9 cellular contexts compared by ENCODE assay signal in the genomic region with DNA sequence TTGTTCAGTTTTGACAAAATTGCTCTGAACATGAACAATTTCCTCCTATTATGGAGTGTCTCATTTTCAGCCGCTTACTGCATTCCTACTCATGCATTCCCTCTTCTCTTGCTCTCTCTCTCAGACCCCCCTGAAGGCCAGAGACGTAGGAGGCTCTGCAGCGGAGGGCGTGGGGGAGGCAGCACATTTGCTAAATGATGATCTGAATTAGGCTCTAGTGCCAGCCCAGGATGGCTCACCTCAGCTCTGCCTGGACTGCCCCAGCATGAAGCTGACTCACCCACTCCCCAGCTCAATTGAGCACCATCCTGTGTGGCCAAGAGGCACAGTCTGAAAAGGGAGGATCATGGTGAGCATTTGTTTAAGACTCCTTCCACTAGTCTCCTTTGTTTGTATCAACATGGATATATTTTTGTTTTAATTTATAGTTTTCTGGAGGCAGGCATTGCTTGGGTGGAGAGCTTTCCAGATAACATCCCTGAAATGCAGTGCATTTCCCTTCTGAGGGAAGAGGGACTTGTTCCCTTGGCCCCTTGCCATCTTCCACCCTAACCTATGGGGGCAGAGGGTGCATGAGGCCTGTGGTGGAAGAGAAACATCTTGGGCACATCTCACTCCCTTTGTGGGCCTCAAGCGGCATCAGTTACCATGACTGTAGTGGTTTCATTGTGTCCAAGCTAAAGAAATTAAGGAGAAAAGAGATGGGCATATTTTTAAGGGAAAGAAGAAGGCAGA. TPM values are rescaled to one million over a fixed set of nuclear protein-coding genes. Genes with fewer than 3 reads are reported as not detected.
DNase-seq lines count a peak whose midpoint lies in the region; ATAC-seq, FAIRE-seq and TF ChIP-seq lines count a peak whose summit lies in the region.
"Had no signal": no experiment of that assay in that cellular context is flagged by ENCODE, and none has a peak within 500 bp of the region (broad histone marks: within the 10 kb centered on the region; RNA-seq: fewer than 3 reads in every experiment).

No MANE protein-coding gene starts in this region.

- FAIRE-seq in astrocyte (lab: Jason Lieb, UNC), result peak; percentile 72

- ATAC-seq in memory B cell (ENCODE audit: low read depth) (no peak), GM18867 (IDR thresholded peaks at IDR 0.05; ENCODE audit: unreplicated experiment) (no peak), HG02798 (IDR thresholded peaks at IDR 0.05; ENCODE audit: poor library complexity, unreplicated experiment) (no peak), left ventricle myocardium superior (no peak)

- peaks cover 54% of the 10 kb centered on the region for H3K4me1 Mint-ChIP-seq in astrocyte (ENCODE audit: low read depth, unreplicated experiment)
- H3K4me1 Mint-ChIP-seq in memory B cell, result peaks cover 33% of the 10 kb centered on the region

- H3K9ac ChIP-seq in astrocyte (ENCODE audit: low read length), result peak overlapping the region; percentile 48

- peak overlapping the region; percentile 77 for H3K27ac ChIP-seq in astrocyte (ENCODE audit: low read depth, low read length)

- no peaks in the 10 kb centered on the region for H3K27me3 ChIP-seq in astrocyte (ENCODE audit: insufficient read depth, low read length)

- H3K27me3 Mint-ChIP-seq in astrocyte (ENCODE audit: low read depth, unreplicated experiment) (no peaks in the 10 kb centered on the region), memory B cell (no peaks in the 10 kb centered on the region)

- H3K36me3 ChIP-seq in astrocyte (ENCODE audit: insufficient read depth, low read length), result no peaks in the 10 kb centered on the region

- H3K9me3 ChIP-seq in astrocyte (ENCODE audit: insufficient read depth, low read depth, low read length), result no peaks in the 10 kb centered on the region

- TF ChIP-seq CTCF in astrocyte (IDR thresholded peaks at IDR 0.05; ENCODE audit: insufficient read depth, low read depth, low read length), result no peak

- H3K36me3 Mint-ChIP-seq in astrocyte (ENCODE audit: low read depth, unreplicated experiment) (no peaks in the 10 kb centered on the region), memory B cell (no peaks in the 10 kb centered on the region)

- H3K27ac Mint-ChIP-seq in astrocyte (ENCODE audit: unreplicated experiment), result peak overlapping the region; percentile 84
- H3K27ac Mint-ChIP-seq in memory B cell, result peak overlapping the region; percentile 51

- peak overlapping the region; percentile 0 for H3K4me3 Mint-ChIP-seq in astrocyte (ENCODE audit: unreplicated experiment)
- H3K4me3 Mint-ChIP-seq in memory B cell, result peak overlapping the region; percentile 9

- H2AFZ ChIP-seq in astrocyte (ENCODE audit: low read depth, low read length), result peak overlapping the region; percentile 20

- H4K20me1 ChIP-seq in astrocyte (ENCODE audit: insufficient read depth, low read length), result no peaks in the 10 kb centered on the region

- peaks cover 53% of the 10 kb centered on the region for H3K4me1 ChIP-seq in astrocyte (ENCODE audit: insufficient read depth, low read length)

- H3K4me2 ChIP-seq in astrocyte (ENCODE audit: low read length), result peak overlapping the region; percentile 56

- peak; percentile 30 for DNase-seq in AG08396 (ENCODE audit: low spot score)
- DNase-seq in HK-2 (ENCODE audit: unreplicated experiment), result peak; percentile 55
- DNase-seq in astrocyte (ENCODE audit: low read depth), result peak; percentile 87
- no peak for DNase-seq in memory B cell (ENCODE audit: low spot score in 2 of 2)
- DNase-seq in mucosa of gallbladder (ENCODE audit: low spot score), result no peak
- DNase-seq in left ventricle myocardium superior, result no peak
- DNase-seq: RPMI8226 had no signal

- H3K79me2 ChIP-seq in astrocyte (ENCODE audit: insufficient read depth, low read length), result peaks cover 11% of the 10 kb centered on the region

- intact Hi-C loops in left ventricle myocardium superior (cut with micrococcal nuclease), result no loop called here

- H3K9me3 Mint-ChIP-seq in astrocyte (ENCODE audit: unreplicated experiment), result no peaks in the 10 kb centered on the region
- peaks cover 1% of the 10 kb centered on the region for H3K9me3 Mint-ChIP-seq in memory B cell

- peak overlapping the region; percentile 4 for H3K4me3 ChIP-seq in astrocyte (ENCODE audit: insufficient read depth, low read depth, low read length)

RNA-seq across cellular contexts. Expression of a gene that starts 5.5 kb away (rescaled TPM):
- total RNA-seq in astrocyte, result 2,566 and 2,632 TPM in 2 replicates
- 1,676 TPM for total RNA-seq in mucosa of gallbladder
- 1,901 TPM for total RNA-seq in left ventricle myocardium superior

Comparison
In these comparisons a context has a peak if more than half of its experiments do, and no peak if none do; other contexts are left out.
1. DNase-seq: peak in AG08396 (single experiment), HK-2 (single experiment) and astrocyte (single experiment); none in memory B cell (0 of 2), mucosa of gallbladder (single experiment) and left ventricle myocardium superior (single experiment).